Comparison of ENCODE assay signal across 1 cellular context in the genomic region with DNA sequence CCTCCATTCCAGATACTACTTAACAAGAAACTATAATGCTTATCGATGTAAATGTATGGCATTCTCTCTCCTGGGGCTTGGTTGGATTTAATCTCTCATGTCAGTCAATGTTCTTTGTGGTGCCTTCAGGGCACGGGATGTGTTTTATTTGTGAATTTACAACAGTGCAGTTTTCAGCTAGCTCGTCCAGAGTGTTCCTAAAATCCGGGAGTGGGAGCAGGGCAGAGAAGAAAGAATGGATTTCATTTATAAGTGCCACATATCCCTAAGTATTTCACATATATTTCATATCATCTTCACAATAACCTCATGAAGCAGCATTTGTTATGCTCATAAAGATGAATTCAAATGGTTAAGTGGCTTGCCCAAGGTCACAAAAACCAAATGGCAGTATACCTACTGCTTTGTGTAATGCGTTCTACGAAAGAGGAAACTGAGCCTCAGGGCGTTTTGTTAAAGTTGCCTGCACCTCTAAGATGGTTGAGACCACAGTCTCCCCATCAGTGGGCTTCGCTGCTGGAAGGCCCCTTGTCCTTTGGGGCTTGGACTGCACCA.
TF ChIP-seq lines count a peak whose summit lies in the region.

No MANE protein-coding gene starts in this region.

TF ChIP-seq in K562, 482 proteins besides CTCF, POLR2A, EP300 and RAD21 (continued from another document):
- TF ChIP-seq, protein P1, sequence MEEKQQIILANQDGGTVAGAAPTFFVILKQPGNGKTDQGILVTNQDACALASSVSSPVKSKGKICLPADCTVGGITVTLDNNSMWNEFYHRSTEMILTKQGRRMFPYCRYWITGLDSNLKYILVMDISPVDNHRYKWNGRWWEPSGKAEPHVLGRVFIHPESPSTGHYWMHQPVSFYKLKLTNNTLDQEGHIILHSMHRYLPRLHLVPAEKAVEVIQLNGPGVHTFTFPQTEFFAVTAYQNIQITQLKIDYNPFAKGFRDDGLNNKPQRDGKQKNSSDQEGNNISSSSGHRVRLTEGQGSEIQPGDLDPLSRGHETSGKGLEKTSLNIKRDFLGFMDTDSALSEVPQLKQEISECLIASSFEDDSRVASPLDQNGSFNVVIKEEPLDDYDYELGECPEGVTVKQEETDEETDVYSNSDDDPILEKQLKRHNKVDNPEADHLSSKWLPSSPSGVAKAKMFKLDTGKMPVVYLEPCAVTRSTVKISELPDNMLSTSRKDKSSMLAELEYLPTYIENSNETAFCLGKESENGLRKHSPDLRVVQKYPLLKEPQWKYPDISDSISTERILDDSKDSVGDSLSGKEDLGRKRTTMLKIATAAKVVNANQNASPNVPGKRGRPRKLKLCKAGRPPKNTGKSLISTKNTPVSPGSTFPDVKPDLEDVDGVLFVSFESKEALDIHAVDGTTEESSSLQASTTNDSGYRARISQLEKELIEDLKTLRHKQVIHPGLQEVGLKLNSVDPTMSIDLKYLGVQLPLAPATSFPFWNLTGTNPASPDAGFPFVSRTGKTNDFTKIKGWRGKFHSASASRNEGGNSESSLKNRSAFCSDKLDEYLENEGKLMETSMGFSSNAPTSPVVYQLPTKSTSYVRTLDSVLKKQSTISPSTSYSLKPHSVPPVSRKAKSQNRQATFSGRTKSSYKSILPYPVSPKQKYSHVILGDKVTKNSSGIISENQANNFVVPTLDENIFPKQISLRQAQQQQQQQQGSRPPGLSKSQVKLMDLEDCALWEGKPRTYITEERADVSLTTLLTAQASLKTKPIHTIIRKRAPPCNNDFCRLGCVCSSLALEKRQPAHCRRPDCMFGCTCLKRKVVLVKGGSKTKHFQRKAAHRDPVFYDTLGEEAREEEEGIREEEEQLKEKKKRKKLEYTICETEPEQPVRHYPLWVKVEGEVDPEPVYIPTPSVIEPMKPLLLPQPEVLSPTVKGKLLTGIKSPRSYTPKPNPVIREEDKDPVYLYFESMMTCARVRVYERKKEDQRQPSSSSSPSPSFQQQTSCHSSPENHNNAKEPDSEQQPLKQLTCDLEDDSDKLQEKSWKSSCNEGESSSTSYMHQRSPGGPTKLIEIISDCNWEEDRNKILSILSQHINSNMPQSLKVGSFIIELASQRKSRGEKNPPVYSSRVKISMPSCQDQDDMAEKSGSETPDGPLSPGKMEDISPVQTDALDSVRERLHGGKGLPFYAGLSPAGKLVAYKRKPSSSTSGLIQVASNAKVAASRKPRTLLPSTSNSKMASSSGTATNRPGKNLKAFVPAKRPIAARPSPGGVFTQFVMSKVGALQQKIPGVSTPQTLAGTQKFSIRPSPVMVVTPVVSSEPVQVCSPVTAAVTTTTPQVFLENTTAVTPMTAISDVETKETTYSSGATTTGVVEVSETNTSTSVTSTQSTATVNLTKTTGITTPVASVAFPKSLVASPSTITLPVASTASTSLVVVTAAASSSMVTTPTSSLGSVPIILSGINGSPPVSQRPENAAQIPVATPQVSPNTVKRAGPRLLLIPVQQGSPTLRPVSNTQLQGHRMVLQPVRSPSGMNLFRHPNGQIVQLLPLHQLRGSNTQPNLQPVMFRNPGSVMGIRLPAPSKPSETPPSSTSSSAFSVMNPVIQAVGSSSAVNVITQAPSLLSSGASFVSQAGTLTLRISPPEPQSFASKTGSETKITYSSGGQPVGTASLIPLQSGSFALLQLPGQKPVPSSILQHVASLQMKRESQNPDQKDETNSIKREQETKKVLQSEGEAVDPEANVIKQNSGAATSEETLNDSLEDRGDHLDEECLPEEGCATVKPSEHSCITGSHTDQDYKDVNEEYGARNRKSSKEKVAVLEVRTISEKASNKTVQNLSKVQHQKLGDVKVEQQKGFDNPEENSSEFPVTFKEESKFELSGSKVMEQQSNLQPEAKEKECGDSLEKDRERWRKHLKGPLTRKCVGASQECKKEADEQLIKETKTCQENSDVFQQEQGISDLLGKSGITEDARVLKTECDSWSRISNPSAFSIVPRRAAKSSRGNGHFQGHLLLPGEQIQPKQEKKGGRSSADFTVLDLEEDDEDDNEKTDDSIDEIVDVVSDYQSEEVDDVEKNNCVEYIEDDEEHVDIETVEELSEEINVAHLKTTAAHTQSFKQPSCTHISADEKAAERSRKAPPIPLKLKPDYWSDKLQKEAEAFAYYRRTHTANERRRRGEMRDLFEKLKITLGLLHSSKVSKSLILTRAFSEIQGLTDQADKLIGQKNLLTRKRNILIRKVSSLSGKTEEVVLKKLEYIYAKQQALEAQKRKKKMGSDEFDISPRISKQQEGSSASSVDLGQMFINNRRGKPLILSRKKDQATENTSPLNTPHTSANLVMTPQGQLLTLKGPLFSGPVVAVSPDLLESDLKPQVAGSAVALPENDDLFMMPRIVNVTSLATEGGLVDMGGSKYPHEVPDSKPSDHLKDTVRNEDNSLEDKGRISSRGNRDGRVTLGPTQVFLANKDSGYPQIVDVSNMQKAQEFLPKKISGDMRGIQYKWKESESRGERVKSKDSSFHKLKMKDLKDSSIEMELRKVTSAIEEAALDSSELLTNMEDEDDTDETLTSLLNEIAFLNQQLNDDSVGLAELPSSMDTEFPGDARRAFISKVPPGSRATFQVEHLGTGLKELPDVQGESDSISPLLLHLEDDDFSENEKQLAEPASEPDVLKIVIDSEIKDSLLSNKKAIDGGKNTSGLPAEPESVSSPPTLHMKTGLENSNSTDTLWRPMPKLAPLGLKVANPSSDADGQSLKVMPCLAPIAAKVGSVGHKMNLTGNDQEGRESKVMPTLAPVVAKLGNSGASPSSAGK (IDR thresholded peaks at IDR 0.05), result peak; percentile 18; the same call in 1 of the 2 replicates
- TF ChIP-seq, protein P2, sequence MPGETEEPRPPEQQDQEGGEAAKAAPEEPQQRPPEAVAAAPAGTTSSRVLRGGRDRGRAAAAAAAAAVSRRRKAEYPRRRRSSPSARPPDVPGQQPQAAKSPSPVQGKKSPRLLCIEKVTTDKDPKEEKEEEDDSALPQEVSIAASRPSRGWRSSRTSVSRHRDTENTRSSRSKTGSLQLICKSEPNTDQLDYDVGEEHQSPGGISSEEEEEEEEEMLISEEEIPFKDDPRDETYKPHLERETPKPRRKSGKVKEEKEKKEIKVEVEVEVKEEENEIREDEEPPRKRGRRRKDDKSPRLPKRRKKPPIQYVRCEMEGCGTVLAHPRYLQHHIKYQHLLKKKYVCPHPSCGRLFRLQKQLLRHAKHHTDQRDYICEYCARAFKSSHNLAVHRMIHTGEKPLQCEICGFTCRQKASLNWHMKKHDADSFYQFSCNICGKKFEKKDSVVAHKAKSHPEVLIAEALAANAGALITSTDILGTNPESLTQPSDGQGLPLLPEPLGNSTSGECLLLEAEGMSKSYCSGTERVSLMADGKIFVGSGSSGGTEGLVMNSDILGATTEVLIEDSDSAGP (CRISPR knock-in tag; IDR thresholded peaks at IDR 0.05), result peak; percentile 68
- TF ChIP-seq, protein P3, sequence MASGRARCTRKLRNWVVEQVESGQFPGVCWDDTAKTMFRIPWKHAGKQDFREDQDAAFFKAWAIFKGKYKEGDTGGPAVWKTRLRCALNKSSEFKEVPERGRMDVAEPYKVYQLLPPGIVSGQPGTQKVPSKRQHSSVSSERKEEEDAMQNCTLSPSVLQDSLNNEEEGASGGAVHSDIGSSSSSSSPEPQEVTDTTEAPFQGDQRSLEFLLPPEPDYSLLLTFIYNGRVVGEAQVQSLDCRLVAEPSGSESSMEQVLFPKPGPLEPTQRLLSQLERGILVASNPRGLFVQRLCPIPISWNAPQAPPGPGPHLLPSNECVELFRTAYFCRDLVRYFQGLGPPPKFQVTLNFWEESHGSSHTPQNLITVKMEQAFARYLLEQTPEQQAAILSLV (tag; IDR thresholded peaks at IDR 0.05), result no peak
- TF ChIP-seq ZNF143 (CRISPR knock-in tag; IDR thresholded peaks at IDR 0.05) (peak; percentile 33; the same call in 1 of the 2 replicates), MECOM (CRISPR knock-in tag; IDR thresholded peaks at IDR 0.05) (0 out of 2 replicates have a peak, but pooled peaks have one; percentile 40)
- TF ChIP-seq, protein P4, sequence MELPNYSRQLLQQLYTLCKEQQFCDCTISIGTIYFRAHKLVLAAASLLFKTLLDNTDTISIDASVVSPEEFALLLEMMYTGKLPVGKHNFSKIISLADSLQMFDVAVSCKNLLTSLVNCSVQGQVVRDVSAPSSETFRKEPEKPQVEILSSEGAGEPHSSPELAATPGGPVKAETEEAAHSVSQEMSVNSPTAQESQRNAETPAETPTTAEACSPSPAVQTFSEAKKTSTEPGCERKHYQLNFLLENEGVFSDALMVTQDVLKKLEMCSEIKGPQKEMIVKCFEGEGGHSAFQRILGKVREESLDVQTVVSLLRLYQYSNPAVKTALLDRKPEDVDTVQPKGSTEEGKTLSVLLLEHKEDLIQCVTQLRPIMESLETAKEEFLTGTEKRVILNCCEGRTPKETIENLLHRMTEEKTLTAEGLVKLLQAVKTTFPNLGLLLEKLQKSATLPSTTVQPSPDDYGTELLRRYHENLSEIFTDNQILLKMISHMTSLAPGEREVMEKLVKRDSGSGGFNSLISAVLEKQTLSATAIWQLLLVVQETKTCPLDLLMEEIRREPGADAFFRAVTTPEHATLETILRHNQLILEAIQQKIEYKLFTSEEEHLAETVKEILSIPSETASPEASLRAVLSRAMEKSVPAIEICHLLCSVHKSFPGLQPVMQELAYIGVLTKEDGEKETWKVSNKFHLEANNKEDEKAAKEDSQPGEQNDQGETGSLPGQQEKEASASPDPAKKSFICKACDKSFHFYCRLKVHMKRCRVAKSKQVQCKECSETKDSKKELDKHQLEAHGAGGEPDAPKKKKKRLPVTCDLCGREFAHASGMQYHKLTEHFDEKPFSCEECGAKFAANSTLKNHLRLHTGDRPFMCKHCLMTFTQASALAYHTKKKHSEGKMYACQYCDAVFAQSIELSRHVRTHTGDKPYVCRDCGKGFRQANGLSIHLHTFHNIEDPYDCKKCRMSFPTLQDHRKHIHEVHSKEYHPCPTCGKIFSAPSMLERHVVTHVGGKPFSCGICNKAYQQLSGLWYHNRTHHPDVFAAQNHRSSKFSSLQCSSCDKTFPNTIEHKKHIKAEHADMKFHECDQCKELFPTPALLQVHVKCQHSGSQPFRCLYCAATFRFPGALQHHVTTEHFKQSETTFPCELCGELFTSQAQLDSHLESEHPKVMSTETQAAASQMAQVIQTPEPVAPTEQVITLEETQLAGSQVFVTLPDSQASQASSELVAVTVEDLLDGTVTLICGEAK (IDR thresholded peaks at IDR 0.05), result peak; percentile 28; the same call in 1 of the 2 replicates
- TF ChIP-seq, protein P4 (CRISPR knock-in tag; IDR thresholded peaks at IDR 0.05), result no peak
TF ChIP-seq in K562: peak in this region for 5.
